Comparison of ENCODE assay signal across 20 cellular contexts in genomic region chr4:142331646-142332045, GRCh38.
DNase-seq lines count a peak whose midpoint lies in the region; ATAC-seq and TF ChIP-seq lines count a peak whose summit lies in the region.
"Had no signal": no experiment of that assay in that cellular context is flagged by ENCODE, and none has a peak within 500 bp of the region (broad histone marks: within the 10 kb centered on the region; RNA-seq: fewer than 3 reads in every experiment).

No MANE protein-coding gene starts in this region.

- no peak overlapping the region for H3K27ac Mint-ChIP-seq in T-helper 2 cell treated with Interferon-gamma antibody and Interleukin-4, amounts not matched to agents 5 μg/mL and 100 μg/mL, for 36 hours
- H3K27ac Mint-ChIP-seq in immature natural killer cell = no peak overlapping the region
- H3K27ac Mint-ChIP-seq: activated CD8-positive, alpha-beta T cell treated with anti-CD3 and anti-CD28 coated beads for 36 hours; activated naive CD8-positive, alpha-beta T cell; natural killer cell; stimulated activated naive CD8-positive, alpha-beta T cell treated with anti-CD3 and anti-CD28 coated beads, Interleukin-15, amount 100 ng/mL, for 72 hours had no signal

- H3K4me1 ChIP-seq in osteoblast (ENCODE audit: insufficient read depth, low read length) = peaks cover 15% of the 10 kb centered on the region
- H3K4me1 ChIP-seq: foreskin keratinocyte, psoas muscle had no signal

- no peaks in the 10 kb centered on the region for H3K27me3 Mint-ChIP-seq in T-helper 2 cell treated with Interferon-gamma antibody and Interleukin-4, amounts not matched to agents 5 μg/mL and 100 μg/mL, for 36 hours (ENCODE audit: low read depth)
- peaks cover 0 to 2% (median 0%) of the 10 kb centered on the region in 3 donors for H3K27me3 Mint-ChIP-seq in immature natural killer cell (ENCODE audit: low read depth in 3 of 3)
- H3K27me3 Mint-ChIP-seq: activated CD8-positive, alpha-beta T cell treated with anti-CD3 and anti-CD28 coated beads for 36 hours; activated naive CD8-positive, alpha-beta T cell; stimulated activated naive CD8-positive, alpha-beta T cell treated with anti-CD3 and anti-CD28 coated beads, Interleukin-15, amount 100 ng/mL, for 72 hours had no signal

- peaks cover 11% of the 10 kb centered on the region for H3K79me2 ChIP-seq in osteoblast (ENCODE audit: insufficient read depth, low read length)

- DNase-seq in AG08396 (ENCODE audit: low spot score) (peak; percentile 15), M059J (ENCODE audit: low read depth) (peak; percentile 36), fibroblast of peridontal ligament (ENCODE audit: extremely low read depth) (peak; percentile 97), osteoblast (ENCODE audit: insufficient read length, low spot score, missing footprints) (peak; percentile 14), HT-29 (ENCODE audit: low spot score) (no peak), immature natural killer cell (no peak)
- no peak for DNase-seq in T-helper 2 cell treated with Interferon-gamma antibody and Interleukin-4, amounts not matched to agents 5 μg/mL and 100 μg/mL, for 36 hours (ENCODE audit: low spot score)
- DNase-seq: activated CD8-positive, alpha-beta T cell treated with anti-CD3 and anti-CD28 coated beads for 36 hours; activated T-cell treated with anti-CD3 and anti-CD28 coated beads, Interleukin-2, amount 50 U/mL, for 4 hours; caudate nucleus; foreskin keratinocyte; natural killer cell; NCI-H187; NCI-H524 treated with DMSO at 0.1 percent for 48 hours; psoas muscle; stimulated activated naive CD8-positive, alpha-beta T cell treated with anti-CD3 and anti-CD28 coated beads, Interleukin-15, amount 100 ng/mL, for 72 hours; T-helper 1 cell; WERI-Rb-1 had no signal

- no peak for ATAC-seq in HG03520 (IDR thresholded peaks at IDR 0.05; ENCODE audit: unreplicated experiment)
- ATAC-seq: activated CD8-positive, alpha-beta T cell treated with anti-CD3 and anti-CD28 coated beads for 36 hours; activated T-cell treated with anti-CD3 and anti-CD28 coated beads, Interleukin-2, amount 50 U/mL, for 4 hours; foreskin keratinocyte; natural killer cell; stimulated activated naive CD8-positive, alpha-beta T cell treated with anti-CD3 and anti-CD28 coated beads, Interleukin-15, amount 100 ng/mL, for 72 hours had no signal

- H3K4me3 ChIP-seq in osteoblast (ENCODE audit: insufficient read depth, low read length) = peak overlapping the region; percentile 5
- H3K4me3 ChIP-seq: psoas muscle had no signal

- H4K20me1 ChIP-seq in osteoblast (ENCODE audit: insufficient read depth, low read length) = no peaks in the 10 kb centered on the region

- peaks cover 40% of the 10 kb centered on the region for H3K4me1 Mint-ChIP-seq in T-helper 2 cell treated with Interferon-gamma antibody and Interleukin-4, amounts not matched to agents 5 μg/mL and 100 μg/mL, for 36 hours (ENCODE audit: low read depth)
- H3K4me1 Mint-ChIP-seq in immature natural killer cell = no peaks in the 10 kb centered on the region
- H3K4me1 Mint-ChIP-seq: natural killer cell had no signal

- H3K27ac ChIP-seq in osteoblast (ENCODE audit: low read depth, low read length) = peak overlapping the region; percentile 69
- H3K27ac ChIP-seq: foreskin keratinocyte, psoas muscle, WERI-Rb-1 had no signal

- no peaks in the 10 kb centered on the region for H3K36me3 ChIP-seq in osteoblast (ENCODE audit: insufficient read depth, low read length)
- H3K36me3 ChIP-seq: WERI-Rb-1 had no signal

- no peak for TF ChIP-seq CTCF in osteoblast (IDR thresholded peaks at IDR 0.05; ENCODE audit: extremely low read depth, low read depth, low read length)

- H3K4me2 ChIP-seq in osteoblast (ENCODE audit: insufficient read depth, low read length) = peak overlapping the region; percentile 38

- peaks cover 28% of the 10 kb centered on the region for H3K36me3 Mint-ChIP-seq in T-helper 2 cell treated with Interferon-gamma antibody and Interleukin-4, amounts not matched to agents 5 μg/mL and 100 μg/mL, for 36 hours (ENCODE audit: low read depth)
- no peaks in the 10 kb centered on the region for H3K36me3 Mint-ChIP-seq in immature natural killer cell
- H3K36me3 Mint-ChIP-seq: natural killer cell had no signal

- H3K9me3 Mint-ChIP-seq in T-helper 2 cell treated with Interferon-gamma antibody and Interleukin-4, amounts not matched to agents 5 μg/mL and 100 μg/mL, for 36 hours = no peaks in the 10 kb centered on the region
- H3K9me3 Mint-ChIP-seq in immature natural killer cell = peaks cover 0 to 4% (median 0%) of the 10 kb centered on the region in 6 donors
- H3K9me3 Mint-ChIP-seq: activated CD8-positive, alpha-beta T cell treated with anti-CD3 and anti-CD28 coated beads for 36 hours; activated T-cell treated with anti-CD3 and anti-CD28 coated beads, Interleukin-2, amount 50 U/mL, for 4 hours had no signal

- no peaks in the 10 kb centered on the region for H3K9me3 ChIP-seq in osteoblast (ENCODE audit: low read depth, low read length)

- peak overlapping the region; percentile 6 for H2AFZ ChIP-seq in osteoblast (ENCODE audit: low read length)

- H3K27me3 ChIP-seq in osteoblast (ENCODE audit: insufficient read depth, low read length) = no peaks in the 10 kb centered on the region
- H3K27me3 ChIP-seq: foreskin keratinocyte had no signal

- no peak overlapping the region for H3K4me3 Mint-ChIP-seq in T-helper 2 cell treated with Interferon-gamma antibody and Interleukin-4, amounts not matched to agents 5 μg/mL and 100 μg/mL, for 36 hours
- H3K4me3 Mint-ChIP-seq in immature natural killer cell = no peak overlapping the region
- H3K4me3 Mint-ChIP-seq: activated CD8-positive, alpha-beta T cell treated with anti-CD3 and anti-CD28 coated beads for 36 hours; activated naive CD8-positive, alpha-beta T cell; activated T-cell treated with anti-CD3 and anti-CD28 coated beads, Interleukin-2, amount 50 U/mL, for 4 hours; natural killer cell; stimulated activated naive CD8-positive, alpha-beta T cell treated with anti-CD3 and anti-CD28 coated beads, Interleukin-15, amount 100 ng/mL, for 72 hours had no signal

Comparison
In these comparisons a context has a peak if more than half of its experiments do, and no peak if none do; other contexts are left out.
1. DNase-seq: peak in AG08396 (single experiment), M059J (single experiment), fibroblast of peridontal ligament (single experiment) and osteoblast (single experiment); none in HT-29 (single experiment), T-helper 2 cell treated with Interferon-gamma antibody and Interleukin-4, amounts not matched to agents 5 μg/mL and 100 μg/mL, for 36 hours (single experiment) and immature natural killer cell (0 of 3).